8 cellular contexts compared by ENCODE assay signal in genomic region chr9:127519301-127520166, GRCh38.
DNase-seq lines count a peak whose midpoint lies in the region; ATAC-seq lines count a peak whose summit lies in the region.

No MANE protein-coding gene starts in this region.

- H3K36me3 ChIP-seq in ACC112 (ENCODE audit: insufficient read depth, low read length), result peaks cover 48% of the 10 kb centered on the region
- H3K36me3 ChIP-seq in effector memory CD4-positive, alpha-beta T cell (ENCODE audit: control insufficient read depth, insufficient read depth, low read length), result peaks cover 13% of the 10 kb centered on the region

- ATAC-seq in HG03469 (IDR thresholded peaks at IDR 0.05; ENCODE audit: unreplicated experiment) (no peak), HG02938 (IDR thresholded peaks at IDR 0.05; ENCODE audit: unreplicated experiment) (no peak)

- no peak overlapping the region for H3K4me3 ChIP-seq in ACC112 (ENCODE audit: low read depth, low read length)
- no peak overlapping the region for H3K4me3 ChIP-seq in effector memory CD4-positive, alpha-beta T cell (ENCODE audit: insufficient read depth, low read depth, low read length, poor library complexity, severe bottlenecking)

- H3K27me3 ChIP-seq in ACC112 (ENCODE audit: insufficient read depth, low read length), result no peaks in the 10 kb centered on the region
- H3K27me3 ChIP-seq in effector memory CD4-positive, alpha-beta T cell (replicated peaks; ENCODE audit: control insufficient read depth, insufficient read depth, low read length, poor library complexity, severe bottlenecking), result no peaks in the 10 kb centered on the region

- H3K4me1 ChIP-seq in ACC112 (ENCODE audit: control insufficient read depth, insufficient read depth, low read length, unreplicated experiment), result peaks cover 59% of the 10 kb centered on the region
- H3K4me1 ChIP-seq in effector memory CD4-positive, alpha-beta T cell (ENCODE audit: control insufficient read depth, insufficient read depth, low read length, poor library complexity, severe bottlenecking), result no peaks in the 10 kb centered on the region

- H2AFZ ChIP-seq in ACC112 (ENCODE audit: low read length, unreplicated experiment), result no peak overlapping the region

- peak; percentile 96 for DNase-seq in HK-2 (ENCODE audit: unreplicated experiment)
- DNase-seq in activated CD8-positive, alpha-beta memory T cell treated with anti-CD3 and anti-CD28 coated beads, Interleukin-2, amount 50 U/mL, for 48 hours, result peak; percentile 62
- DNase-seq in glomerular visceral epithelial cell (ENCODE audit: extremely low spot score), result peak; percentile 99
- DNase-seq in stimulated activated CD4-positive, alpha-beta T cell treated with anti-CD3 and anti-CD28 coated beads, Interleukin-1b, Interleukin-23, amount 100 ng/mL, for 48 hours, result peak; percentile 37
- DNase-seq in effector memory CD4-positive, alpha-beta T cell, result no peak

- peaks cover 30% of the 10 kb centered on the region for H3K79me2 ChIP-seq in ACC112 (ENCODE audit: control insufficient read depth, insufficient read depth, low read length, unreplicated experiment)

- peak overlapping the region; percentile 96 for H3K27ac ChIP-seq in ACC112 (ENCODE audit: low read depth, low read length)
- H3K27ac ChIP-seq in effector memory CD4-positive, alpha-beta T cell (ENCODE audit: insufficient read depth, low read length, poor library complexity, severe bottlenecking), result no peak overlapping the region

- no peaks in the 10 kb centered on the region for H3K9me3 ChIP-seq in effector memory CD4-positive, alpha-beta T cell (ENCODE audit: control insufficient read depth, low read length)

Comparison
In these comparisons a context has a peak if more than half of its experiments do, and no peak if none do; other contexts are left out.
1. DNase-seq: peak in HK-2 (single experiment), activated CD8-positive, alpha-beta memory T cell treated with anti-CD3 and anti-CD28 coated beads, Interleukin-2, amount 50 U/mL, for 48 hours (single experiment), glomerular visceral epithelial cell (single experiment) and stimulated activated CD4-positive, alpha-beta T cell treated with anti-CD3 and anti-CD28 coated beads, Interleukin-1b, Interleukin-23, amount 100 ng/mL, for 48 hours (single experiment); none in effector memory CD4-positive, alpha-beta T cell (0 of 3).